Comparison of ENCODE assay signal across 1 cellular context in the genomic region with DNA sequence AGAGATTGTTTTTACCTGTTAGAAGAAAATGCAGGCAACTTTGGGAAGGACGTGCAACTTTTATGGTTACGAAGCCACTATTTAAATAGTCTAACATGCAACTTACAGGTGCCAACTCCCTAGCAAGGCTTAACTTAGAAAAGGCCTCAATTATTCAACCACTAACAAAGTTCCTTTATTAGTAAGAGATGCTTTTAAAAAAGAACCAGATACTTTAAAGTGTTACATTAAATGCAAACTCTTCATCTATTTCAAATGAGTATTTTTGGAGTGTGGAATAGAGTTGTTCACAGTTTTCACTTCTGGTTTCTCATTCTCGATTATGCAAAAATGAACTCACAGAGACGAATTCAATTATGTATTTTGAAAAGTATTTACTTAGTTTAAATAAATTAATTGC.
TF ChIP-seq lines count a peak whose summit lies in the region.

No MANE protein-coding gene starts in this region.

TF ChIP-seq in GM12878, 131 proteins besides CTCF, POLR2A, EP300 and RAD21 (continued from another document and continues in another):
- TF ChIP-seq TBL1XR1 (IDR thresholded peaks at IDR 0.05; ENCODE audit: low read depth, low read length) (peak; percentile 92; the same call in 1 of the 2 replicates), SMARCA5 (IDR thresholded peaks at IDR 0.05) (no peak), DPF2 (IDR thresholded peaks at IDR 0.05) (peak; percentile 45; the same call in 1 of the 2 replicates), TAF1 (IDR thresholded peaks at IDR 0.05; ENCODE audit: borderline replicate concordance, low read depth, low read length) (no peak), ZNF622 (IDR thresholded peaks at IDR 0.05) (no peak), HDGF (IDR thresholded peaks at IDR 0.05) (no peak), NFIC (IDR thresholded peaks at IDR 0.05; ENCODE audit: low read depth, low read length) (peak; percentile 95), SRF (IDR thresholded peaks at IDR 0.05; ENCODE audit: low read depth in 2 of 2, low read length in 2 of 2) (no peak), CBFB (IDR thresholded peaks at IDR 0.05; ENCODE audit: low read depth) (no peak), MEF2A (IDR thresholded peaks at IDR 0.05; ENCODE audit: insufficient read depth, low read depth, low read length) (peak; percentile 93), RUNX3 (IDR thresholded peaks at IDR 0.05; ENCODE audit: low read length) (peak; percentile 95), POU2F2 (IDR thresholded peaks at IDR 0.05; ENCODE audit: borderline replicate concordance, low read depth, low read length) (0 out of 3 replicates have a peak, but pooled peaks have one; percentile 63), CHD1 (IDR thresholded peaks at IDR 0.05; ENCODE audit: low read depth, low read length) (no peak), CHD2 (IDR thresholded peaks at IDR 0.05; ENCODE audit: borderline replicate concordance, low read depth, low read length) (peak; percentile 27; the same call in 1 of the 2 replicates), JUNB (IDR thresholded peaks at IDR 0.05) (peak; percentile 76), ZNF217 (IDR thresholded peaks at IDR 0.05) (peak; percentile 93), NRF1 (conservative IDR thresholded peaks at IDR 0.05; ENCODE audit: low read depth, low read length) (no peak), JUND (IDR thresholded peaks at IDR 0.05; ENCODE audit: low read depth, low read length) (no peak), RFX5 (IDR thresholded peaks at IDR 0.05; ENCODE audit: low read depth, low read length) (0 out of 2 replicates have a peak, but pooled peaks have one; percentile 24), PML (IDR thresholded peaks at IDR 0.05; ENCODE audit: low read length) (peak; percentile 63; the same call in 1 of the 2 replicates), SMAD5 (IDR thresholded peaks at IDR 0.05; ENCODE audit: low read depth) (no peak), SIX5 (IDR thresholded peaks at IDR 0.05; ENCODE audit: low read depth, low read length, severe bottlenecking) (no peak), NFYA (IDR thresholded peaks at IDR 0.05; ENCODE audit: borderline replicate concordance, low read depth, low read length) (no peak), GATAD2B (conservative IDR thresholded peaks at IDR 0.05; ENCODE audit: low read depth) (no peak), EED (IDR thresholded peaks at IDR 0.05; ENCODE audit: low read depth) (no peak), KAT2A (conservative IDR thresholded peaks at IDR 0.05; ENCODE audit: control insufficient read depth, low read depth, low read length) (no peak), BRCA1 (IDR thresholded peaks at IDR 0.05; ENCODE audit: low read depth, low read length) (no peak), STAT1 (conservative IDR thresholded peaks at IDR 0.05) (no peak), NBN (IDR thresholded peaks at IDR 0.05) (no peak)
- TF ChIP-seq, protein P1, sequence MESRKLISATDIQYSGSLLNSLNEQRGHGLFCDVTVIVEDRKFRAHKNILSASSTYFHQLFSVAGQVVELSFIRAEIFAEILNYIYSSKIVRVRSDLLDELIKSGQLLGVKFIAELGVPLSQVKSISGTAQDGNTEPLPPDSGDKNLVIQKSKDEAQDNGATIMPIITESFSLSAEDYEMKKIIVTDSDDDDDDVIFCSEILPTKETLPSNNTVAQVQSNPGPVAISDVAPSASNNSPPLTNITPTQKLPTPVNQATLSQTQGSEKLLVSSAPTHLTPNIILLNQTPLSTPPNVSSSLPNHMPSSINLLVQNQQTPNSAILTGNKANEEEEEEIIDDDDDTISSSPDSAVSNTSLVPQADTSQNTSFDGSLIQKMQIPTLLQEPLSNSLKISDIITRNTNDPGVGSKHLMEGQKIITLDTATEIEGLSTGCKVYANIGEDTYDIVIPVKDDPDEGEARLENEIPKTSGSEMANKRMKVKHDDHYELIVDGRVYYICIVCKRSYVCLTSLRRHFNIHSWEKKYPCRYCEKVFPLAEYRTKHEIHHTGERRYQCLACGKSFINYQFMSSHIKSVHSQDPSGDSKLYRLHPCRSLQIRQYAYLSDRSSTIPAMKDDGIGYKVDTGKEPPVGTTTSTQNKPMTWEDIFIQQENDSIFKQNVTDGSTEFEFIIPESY (IDR thresholded peaks at IDR 0.05): no peak
- TF ChIP-seq, protein P2, sequence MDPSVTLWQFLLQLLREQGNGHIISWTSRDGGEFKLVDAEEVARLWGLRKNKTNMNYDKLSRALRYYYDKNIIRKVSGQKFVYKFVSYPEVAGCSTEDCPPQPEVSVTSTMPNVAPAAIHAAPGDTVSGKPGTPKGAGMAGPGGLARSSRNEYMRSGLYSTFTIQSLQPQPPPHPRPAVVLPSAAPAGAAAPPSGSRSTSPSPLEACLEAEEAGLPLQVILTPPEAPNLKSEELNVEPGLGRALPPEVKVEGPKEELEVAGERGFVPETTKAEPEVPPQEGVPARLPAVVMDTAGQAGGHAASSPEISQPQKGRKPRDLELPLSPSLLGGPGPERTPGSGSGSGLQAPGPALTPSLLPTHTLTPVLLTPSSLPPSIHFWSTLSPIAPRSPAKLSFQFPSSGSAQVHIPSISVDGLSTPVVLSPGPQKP (IDR thresholded peaks at IDR 0.05; ENCODE audit: low read depth, low read length): no peak
- TF ChIP-seq, protein P3, sequence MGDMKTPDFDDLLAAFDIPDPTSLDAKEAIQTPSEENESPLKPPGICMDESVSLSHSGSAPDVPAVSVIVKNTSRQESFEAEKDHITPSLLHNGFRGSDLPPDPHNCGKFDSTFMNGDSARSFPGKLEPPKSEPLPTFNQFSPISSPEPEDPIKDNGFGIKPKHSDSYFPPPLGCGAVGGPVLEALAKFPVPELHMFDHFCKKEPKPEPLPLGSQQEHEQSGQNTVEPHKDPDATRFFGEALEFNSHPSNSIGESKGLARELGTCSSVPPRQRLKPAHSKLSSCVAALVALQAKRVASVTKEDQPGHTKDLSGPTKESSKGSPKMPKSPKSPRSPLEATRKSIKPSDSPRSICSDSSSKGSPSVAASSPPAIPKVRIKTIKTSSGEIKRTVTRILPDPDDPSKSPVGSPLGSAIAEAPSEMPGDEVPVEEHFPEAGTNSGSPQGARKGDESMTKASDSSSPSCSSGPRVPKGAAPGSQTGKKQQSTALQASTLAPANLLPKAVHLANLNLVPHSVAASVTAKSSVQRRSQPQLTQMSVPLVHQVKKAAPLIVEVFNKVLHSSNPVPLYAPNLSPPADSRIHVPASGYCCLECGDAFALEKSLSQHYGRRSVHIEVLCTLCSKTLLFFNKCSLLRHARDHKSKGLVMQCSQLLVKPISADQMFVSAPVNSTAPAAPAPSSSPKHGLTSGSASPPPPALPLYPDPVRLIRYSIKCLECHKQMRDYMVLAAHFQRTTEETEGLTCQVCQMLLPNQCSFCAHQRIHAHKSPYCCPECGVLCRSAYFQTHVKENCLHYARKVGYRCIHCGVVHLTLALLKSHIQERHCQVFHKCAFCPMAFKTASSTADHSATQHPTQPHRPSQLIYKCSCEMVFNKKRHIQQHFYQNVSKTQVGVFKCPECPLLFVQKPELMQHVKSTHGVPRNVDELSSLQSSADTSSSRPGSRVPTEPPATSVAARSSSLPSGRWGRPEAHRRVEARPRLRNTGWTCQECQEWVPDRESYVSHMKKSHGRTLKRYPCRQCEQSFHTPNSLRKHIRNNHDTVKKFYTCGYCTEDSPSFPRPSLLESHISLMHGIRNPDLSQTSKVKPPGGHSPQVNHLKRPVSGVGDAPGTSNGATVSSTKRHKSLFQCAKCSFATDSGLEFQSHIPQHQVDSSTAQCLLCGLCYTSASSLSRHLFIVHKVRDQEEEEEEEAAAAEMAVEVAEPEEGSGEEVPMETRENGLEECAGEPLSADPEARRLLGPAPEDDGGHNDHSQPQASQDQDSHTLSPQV (IDR thresholded peaks at IDR 0.05): no peak
- TF ChIP-seq, protein P4, sequence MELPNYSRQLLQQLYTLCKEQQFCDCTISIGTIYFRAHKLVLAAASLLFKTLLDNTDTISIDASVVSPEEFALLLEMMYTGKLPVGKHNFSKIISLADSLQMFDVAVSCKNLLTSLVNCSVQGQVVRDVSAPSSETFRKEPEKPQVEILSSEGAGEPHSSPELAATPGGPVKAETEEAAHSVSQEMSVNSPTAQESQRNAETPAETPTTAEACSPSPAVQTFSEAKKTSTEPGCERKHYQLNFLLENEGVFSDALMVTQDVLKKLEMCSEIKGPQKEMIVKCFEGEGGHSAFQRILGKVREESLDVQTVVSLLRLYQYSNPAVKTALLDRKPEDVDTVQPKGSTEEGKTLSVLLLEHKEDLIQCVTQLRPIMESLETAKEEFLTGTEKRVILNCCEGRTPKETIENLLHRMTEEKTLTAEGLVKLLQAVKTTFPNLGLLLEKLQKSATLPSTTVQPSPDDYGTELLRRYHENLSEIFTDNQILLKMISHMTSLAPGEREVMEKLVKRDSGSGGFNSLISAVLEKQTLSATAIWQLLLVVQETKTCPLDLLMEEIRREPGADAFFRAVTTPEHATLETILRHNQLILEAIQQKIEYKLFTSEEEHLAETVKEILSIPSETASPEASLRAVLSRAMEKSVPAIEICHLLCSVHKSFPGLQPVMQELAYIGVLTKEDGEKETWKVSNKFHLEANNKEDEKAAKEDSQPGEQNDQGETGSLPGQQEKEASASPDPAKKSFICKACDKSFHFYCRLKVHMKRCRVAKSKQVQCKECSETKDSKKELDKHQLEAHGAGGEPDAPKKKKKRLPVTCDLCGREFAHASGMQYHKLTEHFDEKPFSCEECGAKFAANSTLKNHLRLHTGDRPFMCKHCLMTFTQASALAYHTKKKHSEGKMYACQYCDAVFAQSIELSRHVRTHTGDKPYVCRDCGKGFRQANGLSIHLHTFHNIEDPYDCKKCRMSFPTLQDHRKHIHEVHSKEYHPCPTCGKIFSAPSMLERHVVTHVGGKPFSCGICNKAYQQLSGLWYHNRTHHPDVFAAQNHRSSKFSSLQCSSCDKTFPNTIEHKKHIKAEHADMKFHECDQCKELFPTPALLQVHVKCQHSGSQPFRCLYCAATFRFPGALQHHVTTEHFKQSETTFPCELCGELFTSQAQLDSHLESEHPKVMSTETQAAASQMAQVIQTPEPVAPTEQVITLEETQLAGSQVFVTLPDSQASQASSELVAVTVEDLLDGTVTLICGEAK (IDR thresholded peaks at IDR 0.05; ENCODE audit: borderline replicate concordance): no peak
- TF ChIP-seq, protein P5, sequence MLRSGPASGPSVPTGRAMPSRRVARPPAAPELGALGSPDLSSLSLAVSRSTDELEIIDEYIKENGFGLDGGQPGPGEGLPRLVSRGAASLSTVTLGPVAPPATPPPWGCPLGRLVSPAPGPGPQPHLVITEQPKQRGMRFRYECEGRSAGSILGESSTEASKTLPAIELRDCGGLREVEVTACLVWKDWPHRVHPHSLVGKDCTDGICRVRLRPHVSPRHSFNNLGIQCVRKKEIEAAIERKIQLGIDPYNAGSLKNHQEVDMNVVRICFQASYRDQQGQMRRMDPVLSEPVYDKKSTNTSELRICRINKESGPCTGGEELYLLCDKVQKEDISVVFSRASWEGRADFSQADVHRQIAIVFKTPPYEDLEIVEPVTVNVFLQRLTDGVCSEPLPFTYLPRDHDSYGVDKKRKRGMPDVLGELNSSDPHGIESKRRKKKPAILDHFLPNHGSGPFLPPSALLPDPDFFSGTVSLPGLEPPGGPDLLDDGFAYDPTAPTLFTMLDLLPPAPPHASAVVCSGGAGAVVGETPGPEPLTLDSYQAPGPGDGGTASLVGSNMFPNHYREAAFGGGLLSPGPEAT (IDR thresholded peaks at IDR 0.05; ENCODE audit: low read depth): peak; percentile 52; the same call in 1 of the 2 replicates
- TF ChIP-seq, protein P6, sequence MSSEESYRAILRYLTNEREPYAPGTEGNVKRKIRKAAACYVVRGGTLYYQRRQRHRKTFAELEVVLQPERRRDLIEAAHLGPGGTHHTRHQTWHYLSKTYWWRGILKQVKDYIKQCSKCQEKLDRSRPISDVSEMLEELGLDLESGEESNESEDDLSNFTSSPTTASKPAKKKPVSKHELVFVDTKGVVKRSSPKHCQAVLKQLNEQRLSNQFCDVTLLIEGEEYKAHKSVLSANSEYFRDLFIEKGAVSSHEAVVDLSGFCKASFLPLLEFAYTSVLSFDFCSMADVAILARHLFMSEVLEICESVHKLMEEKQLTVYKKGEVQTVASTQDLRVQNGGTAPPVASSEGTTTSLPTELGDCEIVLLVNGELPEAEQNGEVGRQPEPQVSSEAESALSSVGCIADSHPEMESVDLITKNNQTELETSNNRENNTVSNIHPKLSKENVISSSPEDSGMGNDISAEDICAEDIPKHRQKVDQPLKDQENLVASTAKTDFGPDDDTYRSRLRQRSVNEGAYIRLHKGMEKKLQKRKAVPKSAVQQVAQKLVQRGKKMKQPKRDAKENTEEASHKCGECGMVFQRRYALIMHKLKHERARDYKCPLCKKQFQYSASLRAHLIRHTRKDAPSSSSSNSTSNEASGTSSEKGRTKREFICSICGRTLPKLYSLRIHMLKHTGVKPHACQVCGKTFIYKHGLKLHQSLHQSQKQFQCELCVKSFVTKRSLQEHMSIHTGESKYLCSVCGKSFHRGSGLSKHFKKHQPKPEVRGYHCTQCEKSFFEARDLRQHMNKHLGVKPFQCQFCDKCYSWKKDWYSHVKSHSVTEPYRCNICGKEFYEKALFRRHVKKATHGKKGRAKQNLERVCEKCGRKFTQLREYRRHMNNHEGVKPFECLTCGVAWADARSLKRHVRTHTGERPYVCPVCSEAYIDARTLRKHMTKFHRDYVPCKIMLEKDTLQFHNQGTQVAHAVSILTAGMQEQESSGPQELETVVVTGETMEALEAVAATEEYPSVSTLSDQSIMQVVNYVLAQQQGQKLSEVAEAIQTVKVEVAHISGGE (CRISPR knock-in tag; IDR thresholded peaks at IDR 0.05): no peak
- TF ChIP-seq, protein P7, sequence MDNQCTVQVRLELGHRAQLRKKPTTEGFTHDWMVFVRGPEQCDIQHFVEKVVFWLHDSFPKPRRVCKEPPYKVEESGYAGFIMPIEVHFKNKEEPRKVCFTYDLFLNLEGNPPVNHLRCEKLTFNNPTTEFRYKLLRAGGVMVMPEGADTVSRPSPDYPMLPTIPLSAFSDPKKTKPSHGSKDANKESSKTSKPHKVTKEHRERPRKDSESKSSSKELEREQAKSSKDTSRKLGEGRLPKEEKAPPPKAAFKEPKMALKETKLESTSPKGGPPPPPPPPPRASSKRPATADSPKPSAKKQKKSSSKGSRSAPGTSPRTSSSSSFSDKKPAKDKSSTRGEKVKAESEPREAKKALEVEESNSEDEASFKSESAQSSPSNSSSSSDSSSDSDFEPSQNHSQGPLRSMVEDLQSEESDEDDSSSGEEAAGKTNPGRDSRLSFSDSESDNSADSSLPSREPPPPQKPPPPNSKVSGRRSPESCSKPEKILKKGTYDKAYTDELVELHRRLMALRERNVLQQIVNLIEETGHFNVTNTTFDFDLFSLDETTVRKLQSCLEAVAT (IDR thresholded peaks at IDR 0.05): no peak
- TF ChIP-seq, protein P8, sequence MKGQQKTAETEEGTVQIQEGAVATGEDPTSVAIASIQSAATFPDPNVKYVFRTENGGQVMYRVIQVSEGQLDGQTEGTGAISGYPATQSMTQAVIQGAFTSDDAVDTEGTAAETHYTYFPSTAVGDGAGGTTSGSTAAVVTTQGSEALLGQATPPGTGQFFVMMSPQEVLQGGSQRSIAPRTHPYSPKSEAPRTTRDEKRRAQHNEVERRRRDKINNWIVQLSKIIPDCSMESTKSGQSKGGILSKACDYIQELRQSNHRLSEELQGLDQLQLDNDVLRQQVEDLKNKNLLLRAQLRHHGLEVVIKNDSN (IDR thresholded peaks at IDR 0.05; ENCODE audit: borderline replicate concordance, extremely low read length, insufficient read depth, low read depth, low read length): no peak
- TF ChIP-seq, protein P9, sequence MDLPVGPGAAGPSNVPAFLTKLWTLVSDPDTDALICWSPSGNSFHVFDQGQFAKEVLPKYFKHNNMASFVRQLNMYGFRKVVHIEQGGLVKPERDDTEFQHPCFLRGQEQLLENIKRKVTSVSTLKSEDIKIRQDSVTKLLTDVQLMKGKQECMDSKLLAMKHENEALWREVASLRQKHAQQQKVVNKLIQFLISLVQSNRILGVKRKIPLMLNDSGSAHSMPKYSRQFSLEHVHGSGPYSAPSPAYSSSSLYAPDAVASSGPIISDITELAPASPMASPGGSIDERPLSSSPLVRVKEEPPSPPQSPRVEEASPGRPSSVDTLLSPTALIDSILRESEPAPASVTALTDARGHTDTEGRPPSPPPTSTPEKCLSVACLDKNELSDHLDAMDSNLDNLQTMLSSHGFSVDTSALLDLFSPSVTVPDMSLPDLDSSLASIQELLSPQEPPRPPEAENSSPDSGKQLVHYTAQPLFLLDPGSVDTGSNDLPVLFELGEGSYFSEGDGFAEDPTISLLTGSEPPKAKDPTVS (IDR thresholded peaks at IDR 0.05; ENCODE audit: low read depth, low read length): no peak
